In the genomic region with DNA sequence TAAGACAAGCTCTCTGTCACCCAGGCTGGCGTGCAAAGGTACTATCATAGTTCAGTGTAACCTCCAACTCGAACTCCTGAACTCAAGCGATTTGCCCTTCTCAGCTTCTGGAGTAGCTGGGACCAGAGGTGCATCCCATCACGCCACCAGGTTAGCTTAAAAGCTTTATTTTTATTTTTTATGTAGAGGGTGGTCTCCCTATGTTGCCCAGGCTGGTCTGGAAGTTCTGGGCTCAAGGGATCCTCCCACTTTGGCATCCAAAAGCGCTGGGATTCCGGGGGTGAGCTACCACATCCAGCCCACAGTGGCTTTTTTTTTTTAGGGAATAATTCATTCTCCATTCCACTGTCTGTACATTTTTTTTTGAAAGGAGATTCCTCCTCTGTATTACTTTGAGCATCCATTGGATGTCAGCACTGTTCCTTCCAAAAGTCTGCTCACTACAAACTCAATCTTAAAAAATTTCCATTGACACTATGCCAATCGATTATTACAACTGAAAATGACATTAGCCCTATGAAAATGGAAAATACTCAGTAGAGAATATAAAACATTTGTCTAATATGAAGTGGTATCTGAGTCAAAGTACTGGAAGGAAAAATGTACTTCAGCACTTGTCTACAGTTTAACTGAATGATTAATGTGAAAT, we compare ENCODE assay signal across 8 cellular contexts.
DNase-seq lines count a peak whose midpoint lies in the region; ATAC-seq and TF ChIP-seq lines count a peak whose summit lies in the region.

No MANE protein-coding gene starts in this region.

- peaks cover 58% of the 10 kb centered on the region for H3F3A ChIP-seq in MM.1S (ENCODE audit: insufficient read depth, low read length)

- peaks cover 4% of the 10 kb centered on the region; the same call in 1 of the 2 replicates for H3K36me3 ChIP-seq in MM.1S (replicated peaks; ENCODE audit: insufficient read depth, low read length)
- H3K36me3 ChIP-seq in subcutaneous abdominal adipose tissue (ENCODE audit: control insufficient read depth in 5 of 5, insufficient read depth in 5 of 5, low read length in 5 of 5): no peaks in the 10 kb centered on the region

- no peaks in the 10 kb centered on the region for H3K27me3 ChIP-seq in MM.1S (replicated peaks; ENCODE audit: insufficient read depth, low read length)
- H3K27me3 ChIP-seq in subcutaneous abdominal adipose tissue (ENCODE audit: control insufficient read depth in 5 of 5, insufficient read depth in 4 of 5, low read length in 5 of 5): no peaks in the 10 kb centered on the region

- no peak for ATAC-seq in GM21825 (IDR thresholded peaks at IDR 0.05; ENCODE audit: unreplicated experiment)

- H3K79me2 ChIP-seq in MM.1S (ENCODE audit: low read length): peaks cover 77% of the 10 kb centered on the region

- in situ Hi-C loops in astrocyte of the spinal cord (cut with HindIII; ENCODE audit: low sequenced_read_pairs): no loop called here

- TF ChIP-seq CTCF in MM.1S (IDR thresholded peaks at IDR 0.05; ENCODE audit: low read length): peak; percentile 46
- TF ChIP-seq CTCF in astrocyte of the spinal cord (IDR thresholded peaks at IDR 0.05; ENCODE audit: low read depth, low read length): peak; percentile 56

- H3K4me1 ChIP-seq in MM.1S (ENCODE audit: low read length): peaks cover 17% of the 10 kb centered on the region
- peaks cover 8 to 65% (median 57%) of the 10 kb centered on the region in 5 donors for H3K4me1 ChIP-seq in subcutaneous abdominal adipose tissue (ENCODE audit: control insufficient read depth in 5 of 5, insufficient read depth in 5 of 5, low read length in 5 of 5)

- H4K20me1 ChIP-seq in MM.1S (ENCODE audit: insufficient read depth, low read length): 0 out of 2 replicates have a peak, but pooled peaks cover 4% of the 10 kb centered on the region

- no peaks in the 10 kb centered on the region for H3K9me3 ChIP-seq in MM.1S (replicated peaks; ENCODE audit: insufficient read depth, low read length)
- H3K9me3 ChIP-seq in subcutaneous abdominal adipose tissue (ENCODE audit: control insufficient read depth in 5 of 5, low read length in 5 of 5): no peaks in the 10 kb centered on the region

- DNase-seq in SIG-M5 treated with dmso at 0.1 percent for 504 hours (lab: John Stamatoyannopoulos, UW; ENCODE audit: unreplicated experiment) (peak; percentile 25), SIG-M5 (lab: John Stamatoyannopoulos, UW) (no peak), MM.1S (peak; percentile 57), astrocyte of the spinal cord (ENCODE audit: low read depth, low spot score) (peak; percentile 61), kidney glomerular epithelial cell (lab: John Stamatoyannopoulos, UW) (peak; percentile 37), iPS-NIHi7 (ENCODE audit: extremely low spot score) (no peak)

- H3K9ac ChIP-seq in MM.1S (ENCODE audit: low read length): peak overlapping the region; percentile 99
- peak overlapping the region; percentile 10 to 99 (median 98) for H3K9ac ChIP-seq in subcutaneous abdominal adipose tissue (ENCODE audit: low read length in 5 of 5)

- peak overlapping the region; percentile 86 for H3K4me2 ChIP-seq in MM.1S (ENCODE audit: low read depth, low read length)

- H2AFZ ChIP-seq in MM.1S (ENCODE audit: low read length): no peak overlapping the region

- no peaks in the 10 kb centered on the region for H3K9me2 ChIP-seq in MM.1S (replicated peaks; ENCODE audit: insufficient read depth, low read length)

- H3K27ac ChIP-seq in MM.1S (ENCODE audit: low read length): peak overlapping the region; percentile 97
- H3K27ac ChIP-seq in subcutaneous abdominal adipose tissue (ENCODE audit: low read depth, low read length): peak overlapping the region; percentile 100

- peak overlapping the region; percentile 91 for H3K4me3 ChIP-seq in MM.1S (ENCODE audit: low read length)
- peak overlapping the region; percentile 98 for H3K4me3 ChIP-seq in astrocyte of the spinal cord (ENCODE audit: low read depth, low read length)
- H3K4me3 ChIP-seq in subcutaneous abdominal adipose tissue (ENCODE audit: low read depth in 1 of 5, low read length in 5 of 5): peak overlapping the region; percentile 82 to 97 (median 86)

Comparison
In these comparisons a context has a peak if more than half of its experiments do, and no peak if none do; other contexts are left out.
1. DNase-seq: peak in SIG-M5 treated with dmso at 0.1 percent for 504 hours (single experiment), MM.1S (single experiment), astrocyte of the spinal cord (single experiment) and kidney glomerular epithelial cell (single experiment); none in SIG-M5 (single experiment) and iPS-NIHi7 (single experiment).
2. Peak in every context shown above with its lines, with median percentiles within 50 percentile points of each other: H3K4me3 ChIP-seq.